In genomic region chr11:116930586-116930985, GRCh38 we compare ENCODE assay signal across 8 cellular contexts.
DNase-seq lines count a peak whose midpoint lies in the region; ATAC-seq and TF ChIP-seq lines count a peak whose summit lies in the region.

No MANE protein-coding gene starts in this region.

- ATAC-seq in HG03571 (IDR thresholded peaks at IDR 0.05; ENCODE audit: unreplicated experiment) (no peak), HG02642 (IDR thresholded peaks at IDR 0.05; ENCODE audit: poor library complexity, unreplicated experiment) (no peak)

- peaks cover 8% of the 10 kb centered on the region for H3K79me2 ChIP-seq in osteoblast (ENCODE audit: insufficient read depth, low read length)

- H3K4me3 ChIP-seq in MG63 (peak overlapping the region; percentile 14; the same call in 1 of the 2 replicates), colonic mucosa (no peak overlapping the region), osteoblast (ENCODE audit: insufficient read depth, low read length) (peak overlapping the region; percentile 49)

- intact Hi-C loops in CD14-positive monocyte (cut with micrococcal nuclease) = no loop called here
- intact Hi-C loops in colonic mucosa (cut with DNase I) = no loop called here

- H4K20me1 ChIP-seq in osteoblast (ENCODE audit: insufficient read depth, low read length) = peaks cover 2% of the 10 kb centered on the region

- DNase-seq in CD14-positive monocyte (ENCODE audit: low spot score) (no peak), MG63 (no peak), colonic mucosa (no peak), osteoblast (ENCODE audit: insufficient read length, low spot score, missing footprints) (no peak), C1 segment of cervical spinal cord (lab: John Stamatoyannopoulos, UW) (no peak)
- no peak for DNase-seq in activated effector memory CD4-positive, alpha-beta T cell treated with Interleukin-2 at 50 U/mL for 16 hours

- no peak for TF ChIP-seq CTCF in CD14-positive monocyte (IDR thresholded peaks at IDR 0.05)
- no peak for TF ChIP-seq CTCF in colonic mucosa (IDR thresholded peaks at IDR 0.05)
- TF ChIP-seq CTCF in osteoblast (IDR thresholded peaks at IDR 0.05; ENCODE audit: extremely low read depth, low read depth, low read length) = no peak

- peaks cover 62% of the 10 kb centered on the region for H3K4me1 Mint-ChIP-seq in CD14-positive monocyte

- no peak overlapping the region for H2AFZ ChIP-seq in osteoblast (ENCODE audit: low read length)

- H3K9ac ChIP-seq in colonic mucosa (ENCODE audit: low read depth in 2 of 2, low read length in 2 of 2) = no peak overlapping the region

- H3K27me3 ChIP-seq in MG63 (no peaks in the 10 kb centered on the region), colonic mucosa (no peaks in the 10 kb centered on the region), osteoblast (ENCODE audit: insufficient read depth, low read length) (no peaks in the 10 kb centered on the region)

- peak overlapping the region; percentile 77 for H3K4me2 ChIP-seq in osteoblast (ENCODE audit: insufficient read depth, low read length)

- H3K4me1 ChIP-seq in colonic mucosa (no peaks in the 10 kb centered on the region), osteoblast (ENCODE audit: insufficient read depth, low read length) (peaks cover 31% of the 10 kb centered on the region)

- H3K4me3 Mint-ChIP-seq in CD14-positive monocyte = peak overlapping the region in 1 of 2 donors; percentile 79

- H3K27me3 Mint-ChIP-seq in CD14-positive monocyte (ENCODE audit: low read depth in 3 of 3) = no peaks in the 10 kb centered on the region

- H3K27ac ChIP-seq in colonic mucosa (peak overlapping the region; percentile 12), osteoblast (ENCODE audit: low read depth, low read length) (peak overlapping the region; percentile 40)

- H3K9me3 ChIP-seq in MG63 (no peaks in the 10 kb centered on the region), colonic mucosa (no peaks in the 10 kb centered on the region), osteoblast (ENCODE audit: low read depth, low read length) (no peaks in the 10 kb centered on the region)

- H3K36me3 ChIP-seq in MG63 (peaks cover 5% of the 10 kb centered on the region), colonic mucosa (no peaks in the 10 kb centered on the region), osteoblast (ENCODE audit: insufficient read depth, low read length) (peaks cover 4% of the 10 kb centered on the region)

- peak overlapping the region; percentile 75 to 97 (median 86) for H3K27ac Mint-ChIP-seq in CD14-positive monocyte

- peaks cover 0 to 2% (median 0%) of the 10 kb centered on the region in 7 donors for H3K9me3 Mint-ChIP-seq in CD14-positive monocyte

- H3K36me3 Mint-ChIP-seq in CD14-positive monocyte = peaks cover 25 to 33% of the 10 kb centered on the region in 2 donors
